Comparison of ENCODE assay signal across 7 cellular contexts in genomic region chr14:49896272-49896671, GRCh38. TPM values are rescaled to one million over a fixed set of nuclear protein-coding genes. Genes with fewer than 3 reads are reported as not detected.
A peak's percentile ranks its signal among the peaks of the same experiment; 100 is the strongest.
DNase-seq lines count a peak whose midpoint lies in the region; FAIRE-seq and TF ChIP-seq lines count a peak whose summit lies in the region.
"Not testable (repeated sequence)": the region's sequence is repeated elsewhere in the genome, so short reads cannot be mapped to it uniquely, and the experiment has no call there.

No MANE protein-coding gene starts in this region.

- peak overlapping the region; percentile 99 for H3K27ac Mint-ChIP-seq in activated CD4-positive, alpha-beta T cell treated with anti-CD3 and anti-CD28 coated beads, Interleukin-2, amount 10 ng/mL, durations not matched to agents 7 days and 5 days
- peak overlapping the region; percentile 99 for H3K27ac Mint-ChIP-seq in MCF 10A (ENCODE audit: low read depth, unreplicated experiment)

- intact Hi-C loops in MCF 10A (cut with micrococcal nuclease), result loop anchor here (5.0 kb wide), 1 partner anchor 66 kb away; no protein-coding TSS in a partner anchor

- BruUV-seq in MCF 10A (replicated peaks; lab: Mats Ljungman, UMichigan), result not testable (repeated sequence)

- not testable (repeated sequence) for H4K20me1 ChIP-seq in MM.1S (ENCODE audit: insufficient read depth, low read length)

- H3K4me1 Mint-ChIP-seq in activated CD4-positive, alpha-beta T cell treated with anti-CD3 and anti-CD28 coated beads, Interleukin-2, amount 10 ng/mL, durations not matched to agents 7 days and 5 days, result peaks cover 36% of the 10 kb centered on the region
- peaks cover 39% of the 10 kb centered on the region for H3K4me1 Mint-ChIP-seq in MCF 10A (ENCODE audit: insufficient read depth, unreplicated experiment)

- H3F3A ChIP-seq in MM.1S (ENCODE audit: insufficient read depth, low read length), result not testable (repeated sequence)

- H3K4me1 ChIP-seq in MM.1S (ENCODE audit: low read length), result not testable (repeated sequence)
- H3K4me1 ChIP-seq in mucosa of rectum (ENCODE audit: control insufficient read depth in 2 of 2, insufficient read depth in 2 of 2, low read length in 2 of 2), result peaks cover 23 to 32% of the 10 kb centered on the region in 2 donors

- H3K9me3 Mint-ChIP-seq in activated CD4-positive, alpha-beta T cell treated with anti-CD3 and anti-CD28 coated beads, Interleukin-2, amount 10 ng/mL, durations not matched to agents 7 days and 5 days; MCF 10A (ENCODE audit: unreplicated experiment): not testable (repeated sequence)

- H3K36me3 Mint-ChIP-seq in activated CD4-positive, alpha-beta T cell treated with anti-CD3 and anti-CD28 coated beads, Interleukin-2, amount 10 ng/mL, durations not matched to agents 7 days and 5 days (ENCODE audit: low read depth), result peaks cover 59% of the 10 kb centered on the region
- H3K36me3 Mint-ChIP-seq in MCF 10A (ENCODE audit: insufficient read depth, unreplicated experiment), result peaks cover 46% of the 10 kb centered on the region

- H3K36me3 ChIP-seq in MM.1S (replicated peaks; ENCODE audit: insufficient read depth, low read length), result not testable (repeated sequence)
- H3K36me3 ChIP-seq in mucosa of rectum (ENCODE audit: control insufficient read depth in 2 of 2, insufficient read depth in 2 of 2, low read length in 2 of 2), result peaks cover 11 to 13% of the 10 kb centered on the region in 2 donors

- peak; percentile 62 for FAIRE-seq in G401.6 (lab: Jason Lieb, UNC)

- H3K4me3 ChIP-seq in MM.1S (ENCODE audit: low read length), result peak overlapping the region; percentile 90; the same call in 1 of the 2 replicates
- peak overlapping the region; percentile 90 for H3K4me3 ChIP-seq in fibroblast of the aortic adventitia (ENCODE audit: low read depth, low read length)
- peak overlapping the region; percentile 95 to 96 for H3K4me3 ChIP-seq in mucosa of rectum (ENCODE audit: low read length in 2 of 2)
- peak overlapping the region; percentile 92 for H3K4me3 ChIP-seq in skeletal muscle cell (ENCODE audit: low read depth, low read length)

- not testable (repeated sequence) for H3K27me3 Mint-ChIP-seq in activated CD4-positive, alpha-beta T cell treated with anti-CD3 and anti-CD28 coated beads, Interleukin-2, amount 10 ng/mL, durations not matched to agents 7 days and 5 days; MCF 10A (ENCODE audit: insufficient read depth, unreplicated experiment)

- H3K4me3 Mint-ChIP-seq in activated CD4-positive, alpha-beta T cell treated with anti-CD3 and anti-CD28 coated beads, Interleukin-2, amount 10 ng/mL, durations not matched to agents 7 days and 5 days, result peak overlapping the region; percentile 97
- peak overlapping the region; percentile 92 for H3K4me3 Mint-ChIP-seq in MCF 10A (ENCODE audit: unreplicated experiment)

- not testable (repeated sequence) for H2AFZ ChIP-seq in MM.1S (ENCODE audit: low read length)

- POLR2A ChIA-PET in activated CD4-positive, alpha-beta T cell treated with anti-CD3 and anti-CD28 coated beads, Interleukin-2, amount 10 ng/mL, durations not matched to agents 7 days and 5 days (lab: Charles Lee), result interaction anchor here (0.8 to 1.5 kb wide), 5 partner anchors 34 to 166 kb away, joined by 3 to 5 read pairs (median 4); no protein-coding TSS in a partner anchor
- POLR2A ChIA-PET in MCF 10A (lab: Yijun Ruan, JAX), result interaction anchor here (0.5 to 1.9 kb wide), 25 partner anchors 9 to 276 kb away, joined by 3 to 31 read pairs (median 6); partner anchors contain the start of gene RPL36AL

- DNase-seq in MM.1S; activated CD4-positive, alpha-beta T cell treated with anti-CD3 and anti-CD28 coated beads, Interleukin-2, amount 10 ng/mL, durations not matched to agents 7 days and 5 days; MCF 10A (ENCODE audit: unreplicated experiment); fibroblast of the aortic adventitia (ENCODE audit: low read depth); skeletal muscle cell (ENCODE audit: low read depth): not testable (repeated sequence)

- H3K27me3 ChIP-seq in MM.1S (replicated peaks; ENCODE audit: insufficient read depth, low read length); mucosa of rectum (ENCODE audit: control insufficient read depth in 2 of 2, insufficient read depth in 2 of 2, low read length in 2 of 2): not testable (repeated sequence)

- not testable (repeated sequence) for TF ChIP-seq CTCF in MM.1S (IDR thresholded peaks at IDR 0.05; ENCODE audit: low read length); MCF 10A (IDR thresholded peaks at IDR 0.05; ENCODE audit: unreplicated experiment); fibroblast of the aortic adventitia (IDR thresholded peaks at IDR 0.05; ENCODE audit: insufficient read depth, low read length)

- not testable (repeated sequence) for H3K9ac ChIP-seq in MM.1S (ENCODE audit: low read length)
- H3K9ac ChIP-seq in mucosa of rectum (ENCODE audit: low read depth in 1 of 2, low read length in 2 of 2), result peak overlapping the region; percentile 42 to 100

- H3K27ac ChIP-seq in MM.1S (ENCODE audit: low read length) (peak overlapping the region; percentile 18; the same call in 1 of the 2 replicates), mucosa of rectum (ENCODE audit: low read depth in 2 of 2, low read length in 2 of 2) (peak overlapping the region in 1 of 2 donors; percentile 63)

- CTCF ChIA-PET in activated CD4-positive, alpha-beta T cell treated with anti-CD3 and anti-CD28 coated beads, Interleukin-2, amount 10 ng/mL, durations not matched to agents 7 days and 5 days (lab: Charles Lee), result interaction anchor here (0.9 to 1.6 kb wide), 3 partner anchors 15 to 210 kb away, joined by 3 to 5 read pairs (median 3); no protein-coding TSS in a partner anchor
- CTCF ChIA-PET in MCF 10A (lab: Yijun Ruan, JAX), result interaction anchor here (0.6 to 1.4 kb wide), 5 partner anchors 22 to 186 kb away, joined by 3 to 5 read pairs (median 3); no protein-coding TSS in a partner anchor

- not testable (repeated sequence) for H3K9me2 ChIP-seq in MM.1S (replicated peaks; ENCODE audit: insufficient read depth, low read length)

- peak overlapping the region; percentile 82; the same call in 1 of the 2 replicates for H3K4me2 ChIP-seq in MM.1S (ENCODE audit: low read depth, low read length)

- peaks cover 52% of the 10 kb centered on the region for H3K79me2 ChIP-seq in MM.1S (ENCODE audit: low read length)

- not testable (repeated sequence) for H3K9me3 ChIP-seq in MM.1S (replicated peaks; ENCODE audit: insufficient read depth, low read length); mucosa of rectum (ENCODE audit: control insufficient read depth in 2 of 2, low read length in 2 of 2)

RNA-seq across cellular contexts. Expression of gene ARF6, which starts 3.4 kb away (rescaled TPM):
- total RNA-seq in activated CD4-positive, alpha-beta T cell treated with anti-CD3 and anti-CD28 coated beads, Interleukin-2, amount 10 ng/mL, durations not matched to agents 7 days and 5 days, result 100 to 1,000 TPM; 160 to 165 TPM
- 111 and 112 TPM in 2 replicates for total RNA-seq in MCF 10A (2022)
- 101 and 130 TPM in 2 replicates for total RNA-seq in fibroblast of the aortic adventitia (ENCODE audit: low replicate concordance)

RNA-seq across cellular contexts. Expression of gene NEMF, which starts 43.7 kb away (rescaled TPM):
- total RNA-seq in activated CD4-positive, alpha-beta T cell treated with anti-CD3 and anti-CD28 coated beads, Interleukin-2, amount 10 ng/mL, durations not matched to agents 7 days and 5 days, result 10 to 100 TPM; 76.7 to 89.1 TPM
- total RNA-seq in MCF 10A (2022), result 55.0 and 57.7 TPM in 2 replicates
- 63.9 and 140 TPM in 2 replicates for total RNA-seq in fibroblast of the aortic adventitia (ENCODE audit: low replicate concordance)
